In the genomic region with DNA sequence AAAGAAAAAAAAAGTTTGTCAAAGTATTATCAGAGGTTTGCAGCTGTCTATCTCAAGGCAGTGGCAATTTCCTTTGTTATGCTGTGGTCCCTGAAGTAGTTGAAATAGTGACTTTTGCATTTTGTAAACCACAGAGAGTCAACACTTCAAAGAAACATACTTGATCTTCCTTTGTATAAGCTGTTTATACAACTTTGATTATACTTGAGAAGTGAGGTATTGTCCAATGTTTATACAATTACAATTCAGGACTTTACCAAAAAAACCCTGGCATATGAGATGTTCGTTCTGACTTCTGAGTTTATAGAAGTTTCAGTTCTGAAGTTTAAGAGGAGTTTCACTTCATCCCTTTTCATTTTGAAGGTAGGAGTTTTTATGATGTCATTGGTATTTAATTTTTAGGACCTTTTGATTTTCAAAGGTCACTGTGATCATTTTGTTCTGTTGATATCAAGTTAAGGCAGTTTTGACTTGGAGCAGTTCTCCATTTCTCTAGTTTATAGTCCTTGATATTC, we compare ENCODE assay signal across 1 cellular context.
A peak's percentile ranks its signal among the peaks of the same experiment; 100 is the strongest.
TF ChIP-seq lines count a peak whose summit lies in the region.

No MANE protein-coding gene starts in this region.

TF ChIP-seq in GM12878, 131 proteins besides CTCF, POLR2A, EP300 and RAD21:
- TF ChIP-seq GABPA (IDR thresholded peaks at IDR 0.05; ENCODE audit: low read depth): no peak
- peak; percentile 62 for TF ChIP-seq JUNB (IDR thresholded peaks at IDR 0.05)
- peak; percentile 49; the same call in 1 of the 2 replicates for TF ChIP-seq CREM (IDR thresholded peaks at IDR 0.05; ENCODE audit: low read depth)
- peak; percentile 18; the same call in 1 of the 2 replicates for TF ChIP-seq FOXM1 (IDR thresholded peaks at IDR 0.05; ENCODE audit: low read depth, low read length)
- TF ChIP-seq CBFB (IDR thresholded peaks at IDR 0.05; ENCODE audit: low read depth): no peak
- TF ChIP-seq ESRRA (IDR thresholded peaks at IDR 0.05; ENCODE audit: low read length): no peak
- no peak for TF ChIP-seq CHD4 (IDR thresholded peaks at IDR 0.05)
- TF ChIP-seq IKZF2 (IDR thresholded peaks at IDR 0.05): 0 out of 4 replicates have a peak, but pooled peaks have one; percentile 4 to 23
- TF ChIP-seq ATF7 (IDR thresholded peaks at IDR 0.05; ENCODE audit: low read depth): peak; percentile 98
- no peak for TF ChIP-seq NFYA (IDR thresholded peaks at IDR 0.05; ENCODE audit: borderline replicate concordance, low read depth, low read length)
- TF ChIP-seq HSF1 (IDR thresholded peaks at IDR 0.05; ENCODE audit: low read depth, low read length): no peak
- no peak for TF ChIP-seq LARP7 (IDR thresholded peaks at IDR 0.05)
- 0 out of 2 replicates have a peak, but pooled peaks have one; percentile 14 for TF ChIP-seq TCF7 (IDR thresholded peaks at IDR 0.05; ENCODE audit: borderline replicate concordance)
- TF ChIP-seq NFIC (IDR thresholded peaks at IDR 0.05; ENCODE audit: low read depth, low read length): peak; percentile 48; the same call in 1 of the 2 replicates
- no peak for TF ChIP-seq IRF5 (IDR thresholded peaks at IDR 0.05; ENCODE audit: borderline replicate concordance)
- no peak for TF ChIP-seq PAX8 (IDR thresholded peaks at IDR 0.05)
- 0 out of 2 replicates have a peak, but pooled peaks have one; percentile 18 for TF ChIP-seq IRF4 (IDR thresholded peaks at IDR 0.05; ENCODE audit: low read depth, low read length)
- 0 out of 2 replicates have a peak, but pooled peaks have one; percentile 16 for TF ChIP-seq TCF12 (IDR thresholded peaks at IDR 0.05; ENCODE audit: low read depth, low read length)
- TF ChIP-seq MTA3 (IDR thresholded peaks at IDR 0.05; ENCODE audit: borderline replicate concordance, low read length): no peak
- TF ChIP-seq NR2F1 (conservative IDR thresholded peaks at IDR 0.05): peak; percentile 75
- no peak for TF ChIP-seq STAT1 (conservative IDR thresholded peaks at IDR 0.05)
- peak; percentile 31; the same call in 1 of the 2 replicates for TF ChIP-seq SPI1 (IDR thresholded peaks at IDR 0.05; ENCODE audit: borderline replicate concordance, insufficient read depth, low read depth, low read length)
- 0 out of 2 replicates have a peak, but pooled peaks have one; percentile 27 for TF ChIP-seq CHD2 (IDR thresholded peaks at IDR 0.05; ENCODE audit: borderline replicate concordance, low read depth, low read length)
- TF ChIP-seq NBN (IDR thresholded peaks at IDR 0.05): no peak
- TF ChIP-seq, protein P1, sequence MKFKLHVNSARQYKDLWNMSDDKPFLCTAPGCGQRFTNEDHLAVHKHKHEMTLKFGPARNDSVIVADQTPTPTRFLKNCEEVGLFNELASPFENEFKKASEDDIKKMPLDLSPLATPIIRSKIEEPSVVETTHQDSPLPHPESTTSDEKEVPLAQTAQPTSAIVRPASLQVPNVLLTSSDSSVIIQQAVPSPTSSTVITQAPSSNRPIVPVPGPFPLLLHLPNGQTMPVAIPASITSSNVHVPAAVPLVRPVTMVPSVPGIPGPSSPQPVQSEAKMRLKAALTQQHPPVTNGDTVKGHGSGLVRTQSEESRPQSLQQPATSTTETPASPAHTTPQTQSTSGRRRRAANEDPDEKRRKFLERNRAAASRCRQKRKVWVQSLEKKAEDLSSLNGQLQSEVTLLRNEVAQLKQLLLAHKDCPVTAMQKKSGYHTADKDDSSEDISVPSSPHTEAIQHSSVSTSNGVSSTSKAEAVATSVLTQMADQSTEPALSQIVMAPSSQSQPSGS (IDR thresholded peaks at IDR 0.05; ENCODE audit: low read length): peak; percentile 75
- TF ChIP-seq ZNF24 (IDR thresholded peaks at IDR 0.05): 0 out of 2 replicates have a peak, but pooled peaks have one; percentile 59
- peak; percentile 61 for TF ChIP-seq RUNX3 (IDR thresholded peaks at IDR 0.05; ENCODE audit: low read length)
- TF ChIP-seq JUND (IDR thresholded peaks at IDR 0.05; ENCODE audit: low read depth, low read length): no peak
- TF ChIP-seq CREB1 (IDR thresholded peaks at IDR 0.05; ENCODE audit: low read depth): 0 out of 2 replicates have a peak, but pooled peaks have one; percentile 49
